In the genomic region with DNA sequence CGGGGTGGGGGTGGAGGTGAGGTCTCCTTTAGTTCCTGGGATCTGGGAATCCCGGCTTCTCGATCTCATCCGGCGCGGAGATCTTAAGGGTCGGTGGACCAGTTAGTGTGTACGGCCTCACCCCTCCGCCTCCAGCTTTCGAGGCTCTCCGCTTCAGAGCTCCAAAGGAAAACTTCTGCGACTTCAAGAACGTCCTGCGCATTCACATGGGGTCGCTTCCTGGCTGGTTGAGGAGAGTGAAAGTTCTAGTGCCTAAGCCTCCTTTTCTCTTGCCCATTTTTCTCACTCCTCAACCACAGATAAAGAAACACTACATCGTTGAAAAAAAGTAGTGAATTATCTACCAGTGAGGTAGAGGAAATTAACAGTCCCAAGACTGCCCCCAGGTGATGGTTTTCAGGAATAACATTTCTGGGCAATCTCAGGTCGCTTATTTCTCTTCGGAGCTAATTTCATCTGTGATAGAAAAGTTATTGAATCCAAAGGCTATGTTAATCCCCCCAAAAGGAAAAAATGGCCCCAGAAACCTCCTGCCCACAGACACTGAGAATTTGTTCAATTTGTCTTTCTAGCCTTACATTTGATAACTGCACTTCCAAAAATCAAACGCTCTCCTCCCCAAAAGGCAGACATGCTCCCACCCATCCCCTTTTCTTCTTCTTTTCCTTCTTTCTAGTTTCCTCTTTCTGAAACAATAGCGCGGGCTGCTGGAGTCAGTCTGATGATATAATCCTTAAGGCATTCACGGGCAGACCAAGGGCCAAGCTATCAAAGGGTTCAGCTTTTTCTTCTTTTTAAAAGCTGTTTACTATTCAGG, we compare ENCODE assay signal across 8 cellular contexts. TPM values are rescaled to one million over a fixed set of nuclear protein-coding genes. Genes with fewer than 3 reads are reported as not detected.
A peak's percentile ranks its signal among the peaks of the same experiment; 100 is the strongest.
DNase-seq lines count a peak whose midpoint lies in the region; ATAC-seq, FAIRE-seq and TF ChIP-seq lines count a peak whose summit lies in the region.

No MANE protein-coding gene starts in this region.

- no peaks in the 10 kb centered on the region for H4K20me1 ChIP-seq in GM12878 (ENCODE audit: control insufficient read depth, insufficient read depth)

- no peak overlapping the region for H2AFZ ChIP-seq in GM12878 (ENCODE audit: control insufficient read depth, low read depth, low read length)

- H3K4me2 ChIP-seq in GM12878 (ENCODE audit: control insufficient read depth, insufficient read depth) (no peak overlapping the region), skeletal muscle satellite cell (ENCODE audit: low read length) (peak overlapping the region; percentile 76)

- H3K36me3 ChIP-seq in GM12878 (ENCODE audit: control insufficient read depth in 2 of 2, insufficient read depth in 2 of 2, low read length in 1 of 2) (no peaks in the 10 kb centered on the region), skeletal muscle satellite cell (ENCODE audit: insufficient read depth, low read length) (no peaks in the 10 kb centered on the region)

- H3K27ac ChIP-seq in GM12878 (ENCODE audit: control insufficient read depth, insufficient read depth), result no peak overlapping the region

- no peak overlapping the region for H3K9ac ChIP-seq in GM12878 (ENCODE audit: control insufficient read depth, insufficient read depth, low read length)
- H3K9ac ChIP-seq in skeletal muscle satellite cell (ENCODE audit: low read depth, low read length), result peak overlapping the region; percentile 55

- H3K4me1 Mint-ChIP-seq in activated naive CD4-positive, alpha-beta T cell treated with anti-CD3 and anti-CD28 coated beads for 36 hours (ENCODE audit: low read depth), result peaks cover 13% of the 10 kb centered on the region

- H3K9me3 Mint-ChIP-seq in activated naive CD4-positive, alpha-beta T cell treated with anti-CD3 and anti-CD28 coated beads for 36 hours, result peaks cover 8% of the 10 kb centered on the region

- SMC1A ChIA-PET in GM12878 (lab: Charles Lee; ENCODE audit: uncharacterized antibody, unreplicated experiment), result interaction anchor here (0.6 to 1.9 kb wide), 24 partner anchors 13 to 857 kb away, joined by 3 to 9 read pairs (median 4); no protein-coding TSS in a partner anchor

- POLR2A ChIA-PET in GM12878 (lab: Charles Lee), result no interaction called here

- peak; percentile 55 for DNase-seq in activated naive CD4-positive, alpha-beta T cell treated with anti-CD3 and anti-CD28 coated beads for 36 hours
- no peak for DNase-seq in activated naive CD4-positive, alpha-beta T cell (lab: John Stamatoyannopoulos, UW)
- DNase-seq in NCI-H69 (lab: John Stamatoyannopoulos, UW) (peak; percentile 36), GM12878 (ENCODE audit: low read depth, low spot score) (peak; percentile 31), iPS-NIHi11 (ENCODE audit: low spot score) (peak; percentile 39)

- peaks cover 68% of the 10 kb centered on the region for H3K27me3 Mint-ChIP-seq in activated naive CD4-positive, alpha-beta T cell treated with anti-CD3 and anti-CD28 coated beads for 36 hours (ENCODE audit: low read depth)

- in situ Hi-C loops in GM12878 (cut with MboI), result no loop called here

- RAD21 ChIA-PET in GM12878 (lab: Charles Lee; ENCODE audit: unreplicated experiment), result interaction anchor here (0.6 to 2.1 kb wide), 14 partner anchors 14 to 857 kb away, joined by 3 to 12 read pairs (median 4); no protein-coding TSS in a partner anchor

- H3K27ac Mint-ChIP-seq in activated naive CD4-positive, alpha-beta T cell treated with anti-CD3 and anti-CD28 coated beads for 36 hours, result no peak overlapping the region

- CTCF ChIA-PET in activated naive CD4-positive, alpha-beta T cell treated with anti-CD3 and anti-CD28 coated beads for 36 hours (lab: Charles Lee), result interaction anchor here (0.6 to 1.6 kb wide), 9 partner anchors 9 to 849 kb away, joined by 3 to 11 read pairs (median 3); no protein-coding TSS in a partner anchor
- CTCF ChIA-PET in GM12878 (lab: Yijun Ruan, JAX), result interaction anchor here (0.6 to 5.4 kb wide), 36 partner anchors 8 to 932 kb away, joined by 3 to 28 read pairs (median 4); no protein-coding TSS in a partner anchor

- peak; percentile 66 for FAIRE-seq in GM12878 (lab: Jason Lieb, UNC)

- H3K27me3 ChIP-seq in GM12878 (replicated peaks in 1 of 2; ENCODE audit: control insufficient read depth in 2 of 2, insufficient read depth in 2 of 2, low read length in 1 of 2) (peaks cover 6 to 10% of the 10 kb centered on the region in 2 experiments), skeletal muscle satellite cell (ENCODE audit: control insufficient read depth, insufficient read depth, low read length) (peaks cover 13% of the 10 kb centered on the region)

- peak; percentile 77 for TF ChIP-seq RAD21 in GM12878 (IDR thresholded peaks at IDR 0.05; ENCODE audit: insufficient read depth, low read depth, low read length)

- peak; percentile 43 to 65 (median 53); a peak in 5 of 6 replicates for TF ChIP-seq CTCF in GM12878 (IDR thresholded peaks at IDR 0.05 in 2 of 3, conservative IDR thresholded peaks at IDR 0.05 in 1 of 3; ENCODE audit: control insufficient read depth in 2 of 3, extremely low read depth in 1 of 3, insufficient read depth in 1 of 3, low read depth in 3 of 3, low read length in 3 of 3)

- WGBS in GM12878 (ENCODE audit: insufficient coverage, insufficient replicate concordance, low lambda C conversion rate, missing lambda C conversion rate), result 31% methylated on average over 22 of the region's 22 CpGs

- peak overlapping the region; percentile 46 for H3K4me3 Mint-ChIP-seq in activated naive CD4-positive, alpha-beta T cell treated with anti-CD3 and anti-CD28 coated beads for 36 hours

- intact Hi-C loops in activated naive CD4-positive, alpha-beta T cell treated with anti-CD3 and anti-CD28 coated beads for 36 hours (cut with micrococcal nuclease), result loop anchor here (1.0 to 10.0 kb wide), 5 partner anchors 23 to 931 kb away; a partner anchor contains a TSS
- intact Hi-C loops in GM12878 (cut with micrococcal nuclease; ENCODE audit: unreplicated experiment), result loop anchor here (2.0 to 10.0 kb wide), 3 partner anchors 96 to 858 kb away; no protein-coding TSS in a partner anchor

- peaks cover 10% of the 10 kb centered on the region for H3K36me3 Mint-ChIP-seq in activated naive CD4-positive, alpha-beta T cell treated with anti-CD3 and anti-CD28 coated beads for 36 hours (ENCODE audit: low read depth)

- H3K4me3 ChIP-seq in GM12878, result no peak overlapping the region
- H3K4me3 ChIP-seq in skeletal muscle satellite cell (ENCODE audit: low read length), result peak overlapping the region; percentile 54

- ATAC-seq in HG02938 (IDR thresholded peaks at IDR 0.05; ENCODE audit: unreplicated experiment) (peak; percentile 67), GM12878 (peak; percentile 77), GM21786 (IDR thresholded peaks at IDR 0.05; ENCODE audit: unreplicated experiment) (no peak)

- H3K4me1 ChIP-seq in GM12878 (ENCODE audit: control insufficient read depth, insufficient read depth, low read length) (no peaks in the 10 kb centered on the region), skeletal muscle satellite cell (ENCODE audit: control insufficient read depth, insufficient read depth, low read length) (peaks cover 11% of the 10 kb centered on the region)

- TF ChIP-seq EP300 in GM12878 (IDR thresholded peaks at IDR 0.05; ENCODE audit: borderline replicate concordance in 1 of 2, control insufficient read depth in 1 of 2, low read depth in 2 of 2, low read length in 2 of 2), result no peak

- H3K79me2 ChIP-seq in GM12878 (ENCODE audit: control insufficient read depth, insufficient read depth, low read length), result no peaks in the 10 kb centered on the region

- H3K9me3 ChIP-seq in GM12878 (replicated peaks; ENCODE audit: control insufficient read depth, insufficient read depth, low read length) (peaks cover 4% of the 10 kb centered on the region; the same call in 1 of the 3 replicates), skeletal muscle satellite cell (replicated peaks; ENCODE audit: low read length) (no peaks in the 10 kb centered on the region)

- BruUV-seq in GM12878 (replicated peaks; lab: Mats Ljungman, UMichigan), result no TSS peak

- TF ChIP-seq POLR2A in GM12878 (IDR thresholded peaks at IDR 0.05; ENCODE audit: low read depth, low read length), result no peak

TF ChIP-seq in GM12878, 131 proteins besides CTCF, POLR2A, EP300 and RAD21 (continues in another document):
- TF ChIP-seq SMAD5 (IDR thresholded peaks at IDR 0.05; ENCODE audit: low read depth), result no peak
- TF ChIP-seq, protein P1, sequence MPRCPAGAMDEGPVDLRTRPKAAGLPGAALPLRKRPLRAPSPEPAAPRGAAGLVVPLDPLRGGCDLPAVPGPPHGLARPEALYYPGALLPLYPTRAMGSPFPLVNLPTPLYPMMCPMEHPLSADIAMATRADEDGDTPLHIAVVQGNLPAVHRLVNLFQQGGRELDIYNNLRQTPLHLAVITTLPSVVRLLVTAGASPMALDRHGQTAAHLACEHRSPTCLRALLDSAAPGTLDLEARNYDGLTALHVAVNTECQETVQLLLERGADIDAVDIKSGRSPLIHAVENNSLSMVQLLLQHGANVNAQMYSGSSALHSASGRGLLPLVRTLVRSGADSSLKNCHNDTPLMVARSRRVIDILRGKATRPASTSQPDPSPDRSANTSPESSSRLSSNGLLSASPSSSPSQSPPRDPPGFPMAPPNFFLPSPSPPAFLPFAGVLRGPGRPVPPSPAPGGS (IDR thresholded peaks at IDR 0.05; ENCODE audit: borderline replicate concordance, insufficient read depth, low read depth, low read length, poor library complexity, severe bottlenecking), result no peak
- TF ChIP-seq KDM1A (IDR thresholded peaks at IDR 0.05; ENCODE audit: borderline replicate concordance), result no peak
- TF ChIP-seq FOS (IDR thresholded peaks at IDR 0.05; ENCODE audit: borderline replicate concordance, extremely low read depth, insufficient read length), result no peak

RNA-seq across cellular contexts. Expression of a gene that starts 20.5 kb away (rescaled TPM):
- total RNA-seq in activated naive CD4-positive, alpha-beta T cell treated with anti-CD3 and anti-CD28 coated beads for 36 hours, result not detected
- total RNA-seq in GM12878 (2013; cell fraction: nucleolus; rRNA removed), result 0.15 and 0.17 TPM in 2 replicates
- 0.85 and 1.1 TPM in 2 replicates for total RNA-seq in GM12878 (2014; rRNA removed)
- total RNA-seq in GM12878 (2014; rRNA removed; fragmentation: Illumina TruSeq; extraction: Trizol), result 0.51 and 0.72 TPM in 2 replicates
- total RNA-seq in GM12878 (2021), result 1.1 TPM in 2 replicates
- polyA plus RNA-seq in GM12878 (2011; ENCODE audit: low read depth), result 0.21 TPM
- polyA plus RNA-seq in GM12878 (2011; rRNA removed), result 9.4 and 10.8 TPM in 2 replicates
- 8.2 and 8.3 TPM in 2 replicates for polyA plus RNA-seq in GM12878 (2011; cell fraction: cytosol; rRNA removed)
- polyA plus RNA-seq in GM12878 (2011; cell fraction: nucleus; rRNA removed), result 4.8 and 8.2 TPM in 2 replicates
- 0.39 and 0.69 TPM in 2 replicates for polyA plus RNA-seq in GM12878 (2012)
- 1.1 and 1.2 TPM in 2 replicates for polyA plus RNA-seq in GM12878 (2014; fragmentation: Illumina TruSeq; extraction: Trizol)
- 1 to 10 TPM in 1 of 2 experiments, under 1 TPM in 1; 0.90 to 1.1 TPM for polyA plus RNA-seq in GM12878 (2014; fragmentation: Nextera tagmentation; extraction: Ambion mirVana)
- 0.64 and 0.82 TPM in 2 replicates for polyA plus RNA-seq in GM12878 (2014; rRNA removed)
- polyA plus RNA-seq in GM12878 (2016; fragmentation: Nextera tagmentation; extraction: Ambion mirVana), result 1 to 10 TPM in 1 of 2 experiments, under 1 TPM in 1; 0.78 to 1.3 TPM
- polyA minus RNA-seq in GM12878 (2011; rRNA and poly(A)+ RNA removed), result 16.8 and 17.7 TPM in 2 replicates
- 3.5 and 4.9 TPM in 2 replicates for polyA minus RNA-seq in GM12878 (2011; cell fraction: cytosol; rRNA and poly(A)+ RNA removed)
- 6.5 and 7.3 TPM in 2 replicates for polyA minus RNA-seq in GM12878 (2011; cell fraction: nucleus; rRNA and poly(A)+ RNA removed)
- 17.9 and 22.6 TPM in 2 replicates for total RNA-seq in skeletal muscle satellite cell (2012; rRNA removed)

Comparison
In these comparisons a context has a peak if more than half of its experiments do, and no peak if none do; other contexts are left out.
1. DNase-seq: peak in activated naive CD4-positive, alpha-beta T cell treated with anti-CD3 and anti-CD28 coated beads for 36 hours (single experiment), NCI-H69 (single experiment), GM12878 (single experiment) and iPS-NIHi11 (single experiment); none in activated naive CD4-positive, alpha-beta T cell (0 of 4).